In genomic region chr1:248886237-248886895, GRCh38 we compare ENCODE assay signal across 15 cellular contexts. TPM values are rescaled to one million over a fixed set of nuclear protein-coding genes. Genes with fewer than 3 reads are reported as not detected.
DNase-seq lines count a peak whose midpoint lies in the region; ATAC-seq and TF ChIP-seq lines count a peak whose summit lies in the region.
"Had no signal": no experiment of that assay in that cellular context is flagged by ENCODE, and none has a peak within 500 bp of the region (broad histone marks: within the 10 kb centered on the region; RNA-seq: fewer than 3 reads in every experiment).

No MANE protein-coding gene starts in this region.

- no peak overlapping the region for H3K4me3 Mint-ChIP-seq in activated T-cell treated with anti-CD3 and anti-CD28 coated beads, Interleukin-2, amount 50 U/mL, for 24 hours
- H3K4me3 Mint-ChIP-seq: activated CD8-positive, alpha-beta T cell treated with anti-CD3 and anti-CD28 coated beads for 36 hours; activated T-helper 1 cell treated with anti-CD3 and anti-CD28 coated beads, Interleukin-12 subunit alpha, Interleukin-12 subunit beta, Interleukin-2, Interleukin-4 antibody, amounts not matched to agents 30 ng/mL and 10 ng/mL and 1 ng/mL, durations not matched to agents 14 hours and 24 hours and 36 hours had no signal

- no peak for TF ChIP-seq EP300 in suprapubic skin (IDR thresholded peaks at IDR 0.05)

- CTCF ChIA-PET in A673 (lab: Charles Lee), result interaction anchor here (0.6 kb wide), 1 partner anchor 61 kb away, joined by 7 read pairs; the partner anchor contains the start of gene SH3BP5L

- no peak overlapping the region for H2BK12ac ChIP-seq in mesenchymal stem cell (ENCODE audit: low read length in 2 of 2)

- peak; percentile 57 for DNase-seq in A673 (ENCODE audit: low spot score)
- DNase-seq in HCEC 1CT, result peak; percentile 24
- peak; percentile 22 for DNase-seq in astrocyte of the spinal cord (ENCODE audit: low read depth, low spot score)
- DNase-seq in mesenchymal stem cell, result no peak
- DNase-seq in right atrium auricular region (ENCODE audit: low spot score), result no peak
- no peak for DNase-seq in activated T-cell treated with anti-CD3 and anti-CD28 coated beads, Interleukin-2, amount 50 U/mL, for 24 hours
- no peak for DNase-seq in suprapubic skin (ENCODE audit: low spot score in 2 of 2)
- DNase-seq: activated CD8-positive, alpha-beta T cell treated with anti-CD3 and anti-CD28 coated beads for 36 hours; adrenal gland; NCI-H1092; stimulated activated CD4-positive, alpha-beta T cell treated with anti-CD3 and anti-CD28 coated beads, Interleukin-1b, Interleukin-23, amount 100 ng/mL, for 48 hours; testis had no signal

- H3K27me3 Mint-ChIP-seq in activated T-cell treated with anti-CD3 and anti-CD28 coated beads, Interleukin-2, amount 50 U/mL, for 24 hours, result peaks cover 9% of the 10 kb centered on the region

- 0% methylated on average over 1 of the region's 1 CpG for WGBS in mesenchymal stem cell
- 17% methylated on average over 1 of the region's 1 CpG for WGBS in suprapubic skin

- H3K27me3 ChIP-seq in A673 (replicated peaks; ENCODE audit: insufficient read depth, low read depth, low read length, poor library complexity) (no peaks in the 10 kb centered on the region), mesenchymal stem cell (ENCODE audit: control insufficient read depth in 1 of 2, insufficient read depth in 1 of 2, low read length in 2 of 2) (no peaks in the 10 kb centered on the region), right atrium auricular region (no peaks in the 10 kb centered on the region), suprapubic skin (no peaks in the 10 kb centered on the region)
- H3K27me3 ChIP-seq: adrenal gland, testis had no signal

- H3K9me3 ChIP-seq in A673 (ENCODE audit: low read depth, low read length, poor library complexity, severe bottlenecking), result no peaks in the 10 kb centered on the region
- H3K9me3 ChIP-seq in mesenchymal stem cell (ENCODE audit: control insufficient read depth, low read length), result no peaks in the 10 kb centered on the region
- no peaks in the 10 kb centered on the region for H3K9me3 ChIP-seq in right atrium auricular region
- H3K9me3 ChIP-seq in suprapubic skin, result no peaks in the 10 kb centered on the region
- H3K9me3 ChIP-seq: adrenal gland, testis had no signal

- in situ Hi-C loops in astrocyte of the spinal cord (cut with HindIII; ENCODE audit: low sequenced_read_pairs), result no loop called here

- peaks cover 15% of the 10 kb centered on the region for H3K4me1 ChIP-seq in A673 (ENCODE audit: insufficient read depth, low read length, poor library complexity, severe bottlenecking)
- peaks cover 3% of the 10 kb centered on the region for H3K4me1 ChIP-seq in mesenchymal stem cell (ENCODE audit: control insufficient read depth, insufficient read depth, low read depth, low read length)
- no peaks in the 10 kb centered on the region for H3K4me1 ChIP-seq in right atrium auricular region
- H3K4me1 ChIP-seq in suprapubic skin, result no peaks in the 10 kb centered on the region
- H3K4me1 ChIP-seq: adrenal gland, testis had no signal

- no peak overlapping the region for H2BK15ac ChIP-seq in mesenchymal stem cell (ENCODE audit: low read depth, poor library complexity, severe bottlenecking)

- H3K4me3 ChIP-seq in A673 (ENCODE audit: low read depth, low read length, poor library complexity, severe bottlenecking) (no peak overlapping the region), astrocyte of the spinal cord (ENCODE audit: low read depth, low read length) (no peak overlapping the region), mesenchymal stem cell (ENCODE audit: insufficient read depth in 1 of 2, low read depth in 1 of 2, low read length in 2 of 2) (no peak overlapping the region), right atrium auricular region (no peak overlapping the region), suprapubic skin (no peak overlapping the region)
- H3K4me3 ChIP-seq: adrenal gland, testis had no signal

- H3K79me1 ChIP-seq in mesenchymal stem cell (replicated peaks; ENCODE audit: low read length, poor library complexity, severe bottlenecking), result no peaks in the 10 kb centered on the region

- H3K18ac ChIP-seq in mesenchymal stem cell (ENCODE audit: low read depth in 1 of 2, low read length in 2 of 2), result no peak overlapping the region

- no peak overlapping the region for H3K23ac ChIP-seq in mesenchymal stem cell (ENCODE audit: low read length in 2 of 2)

- no peak overlapping the region for H4K8ac ChIP-seq in mesenchymal stem cell (ENCODE audit: low read length)

- H2BK5ac ChIP-seq in mesenchymal stem cell (ENCODE audit: low read depth, low read length, poor library complexity, severe bottlenecking), result no peak overlapping the region

- no TSS peak for BruUV-seq in A673 (replicated peaks; lab: Mats Ljungman, UMichigan)

- no peak overlapping the region for H4K91ac ChIP-seq in mesenchymal stem cell (ENCODE audit: low read length)

- H3K14ac ChIP-seq in mesenchymal stem cell (ENCODE audit: low read length in 2 of 2), result no peak overlapping the region

- intact Hi-C loops in A673 (cut with micrococcal nuclease; ENCODE audit: unreplicated experiment), result no loop called here

- H2AK5ac ChIP-seq in mesenchymal stem cell (ENCODE audit: low read length, severe bottlenecking), result no peak overlapping the region

- ATAC-seq in HG03432 (IDR thresholded peaks at IDR 0.05; ENCODE audit: unreplicated experiment), result no peak
- ATAC-seq: activated CD8-positive, alpha-beta T cell treated with anti-CD3 and anti-CD28 coated beads for 36 hours; HepG2 had no signal

- H3K36me3 ChIP-seq in A673 (ENCODE audit: insufficient read depth, low read length, poor library complexity, severe bottlenecking) (no peaks in the 10 kb centered on the region), mesenchymal stem cell (ENCODE audit: control insufficient read depth in 1 of 2, insufficient read depth in 2 of 2, low read depth in 1 of 2, low read length in 2 of 2) (no peaks in the 10 kb centered on the region), right atrium auricular region (no peaks in the 10 kb centered on the region), suprapubic skin (no peaks in the 10 kb centered on the region)
- H3K36me3 ChIP-seq: adrenal gland had no signal

- H3K27ac Mint-ChIP-seq in activated T-cell treated with anti-CD3 and anti-CD28 coated beads, Interleukin-2, amount 50 U/mL, for 24 hours, result no peak overlapping the region
- H3K27ac Mint-ChIP-seq: activated CD8-positive, alpha-beta T cell treated with anti-CD3 and anti-CD28 coated beads for 36 hours; activated T-helper 1 cell treated with anti-CD3 and anti-CD28 coated beads, Interleukin-12 subunit alpha, Interleukin-12 subunit beta, Interleukin-2, Interleukin-4 antibody, amounts not matched to agents 30 ng/mL and 10 ng/mL and 1 ng/mL, durations not matched to agents 14 hours and 24 hours and 36 hours had no signal

- H2BK120ac ChIP-seq in mesenchymal stem cell (ENCODE audit: low read depth, low read length), result no peak overlapping the region

- no peak overlapping the region for H2AFZ ChIP-seq in mesenchymal stem cell (ENCODE audit: low read depth, low read length)

- H3K27ac ChIP-seq in A673 (ENCODE audit: low read depth, low read length, poor library complexity, severe bottlenecking) (no peak overlapping the region), mesenchymal stem cell (ENCODE audit: low read length, poor library complexity, severe bottlenecking) (no peak overlapping the region), right atrium auricular region (no peak overlapping the region), suprapubic skin (no peak overlapping the region)
- H3K27ac ChIP-seq: adrenal gland, testis had no signal

- POLR2A ChIA-PET in A673 (lab: Charles Lee; ENCODE audit: low non-redundant PET), result no interaction called here

- H3K9ac ChIP-seq in mesenchymal stem cell (ENCODE audit: low read length), result no peak overlapping the region

- no peaks in the 10 kb centered on the region for H3K36me3 Mint-ChIP-seq in activated T-cell treated with anti-CD3 and anti-CD28 coated beads, Interleukin-2, amount 50 U/mL, for 24 hours (ENCODE audit: low read depth)

- TF ChIP-seq CTCF in A673 (conservative IDR thresholded peaks at IDR 0.05; ENCODE audit: low read depth, low read length), result no peak
- TF ChIP-seq CTCF in astrocyte of the spinal cord (IDR thresholded peaks at IDR 0.05; ENCODE audit: low read depth, low read length), result no peak
- no peak for TF ChIP-seq CTCF in right atrium auricular region (IDR thresholded peaks at IDR 0.05)
- TF ChIP-seq CTCF in suprapubic skin (IDR thresholded peaks at IDR 0.05), result no peak

- TF ChIP-seq POLR2A in suprapubic skin (IDR thresholded peaks at IDR 0.05), result no peak

- H3K4me2 ChIP-seq in mesenchymal stem cell (ENCODE audit: low read length, poor library complexity, severe bottlenecking), result peak overlapping the region; percentile 23

- no peaks in the 10 kb centered on the region for H3K9me3 Mint-ChIP-seq in activated T-cell treated with anti-CD3 and anti-CD28 coated beads, Interleukin-2, amount 50 U/mL, for 24 hours
- H3K9me3 Mint-ChIP-seq: activated CD8-positive, alpha-beta T cell treated with anti-CD3 and anti-CD28 coated beads for 36 hours; activated T-helper 1 cell treated with anti-CD3 and anti-CD28 coated beads, Interleukin-12 subunit alpha, Interleukin-12 subunit beta, Interleukin-2, Interleukin-4 antibody, amounts not matched to agents 30 ng/mL and 10 ng/mL and 1 ng/mL, durations not matched to agents 14 hours and 24 hours and 36 hours had no signal

- no peak overlapping the region for H3K4ac ChIP-seq in mesenchymal stem cell (ENCODE audit: low read depth in 1 of 2, low read length in 2 of 2)

- H3K4me1 Mint-ChIP-seq in activated T-cell treated with anti-CD3 and anti-CD28 coated beads, Interleukin-2, amount 50 U/mL, for 24 hours (ENCODE audit: low read depth), result peaks cover 1% of the 10 kb centered on the region

RNA-seq across cellular contexts. Expression of gene PGBD2, which starts 19.7 kb away (rescaled TPM):
- total RNA-seq in A673 (2021) (5.0 and 5.7 TPM in 2 replicates), right atrium auricular region (1 to 10 TPM; 2.4 to 3.1 TPM), suprapubic skin (10 to 100 TPM; 11.0 to 14.2 (median 11.5) TPM)
- 1.7 TPM for polyA plus RNA-seq in mesenchymal stem cell (2013, experiment 1 of 2)
- 1.8 TPM for polyA plus RNA-seq in mesenchymal stem cell (2013, experiment 2 of 2)

RNA-seq across cellular contexts. Expression of gene ZNF692, which starts 27.5 kb away (rescaled TPM):
- total RNA-seq in A673 (2021) (58.6 and 64.5 TPM in 2 replicates), right atrium auricular region (10 to 100 TPM in 1 of 2 donors, 1 to 10 TPM in 1; 9.7 to 11.8 TPM), suprapubic skin (100 to 1,000 TPM in 1 of 4 donors, 10 to 100 TPM in 3; 30.2 to 138 (median 52.6) TPM)
- 10.4 TPM for polyA plus RNA-seq in mesenchymal stem cell (2013, experiment 1 of 2)
- polyA plus RNA-seq in mesenchymal stem cell (2013, experiment 2 of 2), result 10.5 TPM

RNA-seq across cellular contexts. Expression of gene ZNF672, which starts 48.3 kb away (rescaled TPM):
- total RNA-seq in A673 (2021), result 21.6 and 24.0 TPM in 2 replicates
- 14.5 TPM for polyA plus RNA-seq in mesenchymal stem cell (2013, experiment 1 of 2)
- polyA plus RNA-seq in mesenchymal stem cell (2013, experiment 2 of 2), result 14.8 TPM
- 10 to 100 TPM; 55.3 to 59.1 TPM for total RNA-seq in right atrium auricular region
- total RNA-seq in suprapubic skin, result 10 to 100 TPM; 34.4 to 39.7 (median 38.8) TPM

Comparison
In these comparisons a context has a peak if more than half of its experiments do, and no peak if none do; other contexts are left out.
1. DNase-seq: peak in A673 (single experiment), HCEC 1CT (single experiment) and astrocyte of the spinal cord (single experiment); none in mesenchymal stem cell (single experiment), right atrium auricular region (single experiment), activated T-cell treated with anti-CD3 and anti-CD28 coated beads, Interleukin-2, amount 50 U/mL, for 24 hours (single experiment) and suprapubic skin (0 of 2).